Comparison of ENCODE assay signal across 20 cellular contexts in the genomic region with DNA sequence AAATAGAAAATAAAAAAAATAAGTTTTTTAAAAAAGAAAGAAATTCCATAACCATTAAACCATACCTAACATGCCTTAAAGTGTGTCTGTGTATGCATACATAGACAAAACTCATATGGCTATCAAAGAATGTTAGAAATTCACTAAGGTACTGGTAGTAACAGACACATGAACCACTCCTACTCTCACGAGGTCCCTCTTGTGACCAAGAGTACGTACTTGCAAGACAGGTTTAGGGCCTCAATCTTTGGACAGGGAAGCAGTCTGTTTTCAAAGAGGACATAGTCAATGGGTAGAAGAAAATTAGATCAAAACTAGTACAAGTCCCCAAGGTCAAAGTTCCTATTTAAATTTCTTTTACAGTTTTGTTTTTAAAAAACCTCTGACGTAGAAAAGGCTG.
A peak's percentile ranks its signal among the peaks of the same experiment; 100 is the strongest.
DNase-seq lines count a peak whose midpoint lies in the region; ATAC-seq, FAIRE-seq and TF ChIP-seq lines count a peak whose summit lies in the region.
"Had no signal": no experiment of that assay in that cellular context is flagged by ENCODE, and none has a peak within 500 bp of the region (broad histone marks: within the 10 kb centered on the region; RNA-seq: fewer than 3 reads in every experiment).

No MANE protein-coding gene starts in this region.

- POLR2A ChIA-PET in A549 (lab: Yijun Ruan, JAX), result no interaction called here

- CTCF ChIA-PET in A549 (lab: Yijun Ruan, JAX), result no interaction called here

- peak; percentile 78 for FAIRE-seq in A549 (lab: Jason Lieb, UNC)
- FAIRE-seq: A204.1, H1, RCC 7860 had no signal

- no peaks in the 10 kb centered on the region for H3K79me2 ChIP-seq in hepatocyte

- in situ Hi-C loops in SK-MEL-5 (cut with HindIII; ENCODE audit: low pct_unique_long_range_greater_than_20kb, low sequenced_read_pairs), result no loop called here

- no peak for TF ChIP-seq RAD21 in A549 (conservative IDR thresholded peaks at IDR 0.05 in 1 of 2, IDR thresholded peaks at IDR 0.05 in 1 of 2)

- TF ChIP-seq CTCF in A549 (IDR thresholded peaks at IDR 0.05), result no peak
- no peak for TF ChIP-seq CTCF in hepatocyte (IDR thresholded peaks at IDR 0.05; ENCODE audit: poor library complexity)
- no peak for TF ChIP-seq CTCF in mucosa of descending colon (IDR thresholded peaks at IDR 0.05)
- no peak for TF ChIP-seq CTCF in gastroesophageal sphincter (IDR thresholded peaks at IDR 0.05)

- WGBS in A549 (ENCODE audit: missing lambda C conversion rate), result 81% methylated on average over 3 of the region's 3 CpGs
- 66% methylated on average over 3 of the region's 3 CpGs for WGBS in hepatocyte (ENCODE audit: low lambda C conversion rate, missing lambda C conversion rate)
- WGBS in gastroesophageal sphincter (ENCODE audit: low coverage in 1 of 2), 2 donors, result 75 to 90% methylated on average over 3 of the region's 3 CpGs

- H3K4me1 ChIP-seq in A549 (no peaks in the 10 kb centered on the region), hepatocyte (ENCODE audit: insufficient read depth) (no peaks in the 10 kb centered on the region), mucosa of descending colon (ENCODE audit: low read depth) (no peaks in the 10 kb centered on the region), gastroesophageal sphincter (peaks cover 0 to 8% (median 0%) of the 10 kb centered on the region in 3 donors)

- ATAC-seq in A549 (no peak), mucosa of descending colon (peak; percentile 54), GM21619 (IDR thresholded peaks at IDR 0.05; ENCODE audit: unreplicated experiment) (no peak), gastroesophageal sphincter (no peak)
- ATAC-seq: Right ventricle myocardium inferior had no signal

- DNase-seq in A549 (ENCODE audit: low read depth in 1 of 2, low spot score in 1 of 2) (no peak), SK-MEL-5 (ENCODE audit: low read depth, low spot score) (peak; percentile 68), hepatocyte (ENCODE audit: low spot score) (peak; percentile 16), mucosa of descending colon (peak in 1 of 3 donors; percentile 8), OCI-M1 (lab: John Stamatoyannopoulos, UW) (no peak), hippocampal formation (lab: John Stamatoyannopoulos, UW) (no peak)
- DNase-seq: CD4-positive, alpha-beta memory T cell; DMS79; NCI-H1048; NCI-H1436 treated with DMSO at 0.1 percent for 48 hours; NCI-H2029; NK-92 treated with Interleukin-12 subunit alpha and Interleukin-12 subunit beta, amount 100 ng/mL, for 24 hours; SK-N-SH had no signal

- H3K36me3 ChIP-seq in hepatocyte (replicated peaks; ENCODE audit: insufficient read depth, low read depth), result no peaks in the 10 kb centered on the region
- no peaks in the 10 kb centered on the region for H3K36me3 ChIP-seq in mucosa of descending colon (ENCODE audit: low read depth)
- no peaks in the 10 kb centered on the region for H3K36me3 ChIP-seq in gastroesophageal sphincter

- no peak overlapping the region for H3K4me2 ChIP-seq in A549
- no peak overlapping the region for H3K4me2 ChIP-seq in hepatocyte
- H3K4me2 ChIP-seq: KMS-11, SK-N-SH had no signal

- no peak for TF ChIP-seq EP300 in A549 (IDR thresholded peaks at IDR 0.05)
- no peak for TF ChIP-seq EP300 in gastroesophageal sphincter (IDR thresholded peaks at IDR 0.05)

- H3K27me3 ChIP-seq in hepatocyte (no peaks in the 10 kb centered on the region), gastroesophageal sphincter (no peaks in the 10 kb centered on the region)

- intact Hi-C loops in mucosa of descending colon (cut with DNase I, micrococcal nuclease), result no loop called here

- H3K27ac ChIP-seq in A549 (no peak overlapping the region), hepatocyte (no peak overlapping the region), gastroesophageal sphincter (no peak overlapping the region)
- H3K27ac ChIP-seq: KMS-11 had no signal

- TF ChIP-seq POLR2A in A549 (IDR thresholded peaks at IDR 0.05; ENCODE audit: low read length) (no peak), gastroesophageal sphincter (IDR thresholded peaks at IDR 0.05) (no peak)

- H3K9me3 ChIP-seq in A549 (no peaks in the 10 kb centered on the region), hepatocyte (ENCODE audit: low read depth) (no peaks in the 10 kb centered on the region), mucosa of descending colon (no peaks in the 10 kb centered on the region), gastroesophageal sphincter (no peaks in the 10 kb centered on the region)
- H3K9me3 ChIP-seq: SK-N-SH had no signal

- H4K20me1 ChIP-seq in hepatocyte (ENCODE audit: insufficient read depth, poor library complexity, severe bottlenecking), result no peaks in the 10 kb centered on the region

- H3K4me3 ChIP-seq in A549 (no peak overlapping the region), hepatocyte (no peak overlapping the region), mucosa of descending colon (no peak overlapping the region), gastroesophageal sphincter (no peak overlapping the region)

- H2AFZ ChIP-seq in hepatocyte, result no peak overlapping the region

- H3K9me2 ChIP-seq in hepatocyte (replicated peaks; ENCODE audit: insufficient read depth), result no peaks in the 10 kb centered on the region
- H3K9me2 ChIP-seq: SK-N-SH had no signal

TF ChIP-seq in A549, 52 proteins besides CTCF, POLR2A, EP300 and RAD21:
- TF ChIP-seq SREBF2 (IDR thresholded peaks at IDR 0.05), result no peak
- no peak for TF ChIP-seq HOXB5 (CRISPR knock-in tag; IDR thresholded peaks at IDR 0.05)
- no peak for TF ChIP-seq TFCP2L1 (CRISPR knock-in tag; IDR thresholded peaks at IDR 0.05)
- no peak for TF ChIP-seq FOSL2 (IDR thresholded peaks at IDR 0.05)
- TF ChIP-seq FOSL2 (CRISPR knock-in tag; IDR thresholded peaks at IDR 0.05), result no peak
- no peak for TF ChIP-seq FOXS1 (CRISPR knock-in tag; IDR thresholded peaks at IDR 0.05)
- TF ChIP-seq TP53 (CRISPR knock-in tag; IDR thresholded peaks at IDR 0.05), result no peak
- TF ChIP-seq ZFP36 (IDR thresholded peaks at IDR 0.05; ENCODE audit: borderline replicate concordance, partially characterized antibody), result no peak
- no peak for TF ChIP-seq ZSCAN20 (CRISPR knock-in tag; IDR thresholded peaks at IDR 0.05)
- TF ChIP-seq EHF (CRISPR knock-in tag; IDR thresholded peaks at IDR 0.05), result no peak
- no peak for TF ChIP-seq KDM5A (IDR thresholded peaks at IDR 0.05)
- TF ChIP-seq, protein P1, sequence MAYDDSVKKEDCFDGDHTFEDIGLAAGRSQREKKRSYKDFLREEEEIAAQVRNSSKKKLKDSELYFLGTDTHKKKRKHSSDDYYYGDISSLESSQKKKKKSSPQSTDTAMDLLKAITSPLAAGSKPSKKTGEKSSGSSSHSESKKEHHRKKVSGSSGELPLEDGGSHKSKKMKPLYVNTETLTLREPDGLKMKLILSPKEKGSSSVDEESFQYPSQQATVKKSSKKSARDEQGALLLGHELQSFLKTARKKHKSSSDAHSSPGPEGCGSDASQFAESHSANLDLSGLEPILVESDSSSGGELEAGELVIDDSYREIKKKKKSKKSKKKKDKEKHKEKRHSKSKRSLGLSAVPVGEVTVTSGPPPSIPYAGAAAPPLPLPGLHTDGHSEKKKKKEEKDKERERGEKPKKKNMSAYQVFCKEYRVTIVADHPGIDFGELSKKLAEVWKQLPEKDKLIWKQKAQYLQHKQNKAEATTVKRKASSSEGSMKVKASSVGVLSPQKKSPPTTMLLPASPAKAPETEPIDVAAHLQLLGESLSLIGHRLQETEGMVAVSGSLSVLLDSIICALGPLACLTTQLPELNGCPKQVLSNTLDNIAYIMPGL (CRISPR knock-in tag; IDR thresholded peaks at IDR 0.05; ENCODE audit: borderline replicate concordance), result no peak
- TF ChIP-seq PHF8 (IDR thresholded peaks at IDR 0.05; ENCODE audit: borderline replicate concordance, low read depth), result no peak
- TF ChIP-seq EHMT2 (IDR thresholded peaks at IDR 0.05; ENCODE audit: low read depth), result no peak
- TF ChIP-seq BHLHE40 (IDR thresholded peaks at IDR 0.05; ENCODE audit: low read depth, low read length), result no peak
- TF ChIP-seq, protein P2, sequence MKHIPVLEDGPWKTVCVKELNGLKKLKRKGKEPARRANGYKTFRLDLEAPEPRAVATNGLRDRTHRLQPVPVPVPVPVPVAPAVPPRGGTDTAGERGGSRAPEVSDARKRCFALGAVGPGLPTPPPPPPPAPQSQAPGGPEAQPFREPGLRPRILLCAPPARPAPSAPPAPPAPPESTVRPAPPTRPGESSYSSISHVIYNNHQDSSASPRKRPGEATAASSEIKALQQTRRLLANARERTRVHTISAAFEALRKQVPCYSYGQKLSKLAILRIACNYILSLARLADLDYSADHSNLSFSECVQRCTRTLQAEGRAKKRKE (CRISPR knock-in tag; IDR thresholded peaks at IDR 0.05; ENCODE audit: low read depth), result no peak
- TF ChIP-seq RNF2 (IDR thresholded peaks at IDR 0.05; ENCODE audit: borderline replicate concordance, low read depth), result no peak
- TF ChIP-seq, protein P3, sequence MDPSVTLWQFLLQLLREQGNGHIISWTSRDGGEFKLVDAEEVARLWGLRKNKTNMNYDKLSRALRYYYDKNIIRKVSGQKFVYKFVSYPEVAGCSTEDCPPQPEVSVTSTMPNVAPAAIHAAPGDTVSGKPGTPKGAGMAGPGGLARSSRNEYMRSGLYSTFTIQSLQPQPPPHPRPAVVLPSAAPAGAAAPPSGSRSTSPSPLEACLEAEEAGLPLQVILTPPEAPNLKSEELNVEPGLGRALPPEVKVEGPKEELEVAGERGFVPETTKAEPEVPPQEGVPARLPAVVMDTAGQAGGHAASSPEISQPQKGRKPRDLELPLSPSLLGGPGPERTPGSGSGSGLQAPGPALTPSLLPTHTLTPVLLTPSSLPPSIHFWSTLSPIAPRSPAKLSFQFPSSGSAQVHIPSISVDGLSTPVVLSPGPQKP (IDR thresholded peaks at IDR 0.05; ENCODE audit: low read depth, low read length), result no peak

Comparison
In these comparisons a context has a peak if more than half of its experiments do, and no peak if none do; other contexts are left out.
1. DNase-seq: peak in SK-MEL-5 (single experiment) and hepatocyte (single experiment); none in A549 (0 of 2), OCI-M1 (single experiment) and hippocampal formation (0 of 2).